ENCODE assay signal across 1 cellular context in the genomic region with DNA sequence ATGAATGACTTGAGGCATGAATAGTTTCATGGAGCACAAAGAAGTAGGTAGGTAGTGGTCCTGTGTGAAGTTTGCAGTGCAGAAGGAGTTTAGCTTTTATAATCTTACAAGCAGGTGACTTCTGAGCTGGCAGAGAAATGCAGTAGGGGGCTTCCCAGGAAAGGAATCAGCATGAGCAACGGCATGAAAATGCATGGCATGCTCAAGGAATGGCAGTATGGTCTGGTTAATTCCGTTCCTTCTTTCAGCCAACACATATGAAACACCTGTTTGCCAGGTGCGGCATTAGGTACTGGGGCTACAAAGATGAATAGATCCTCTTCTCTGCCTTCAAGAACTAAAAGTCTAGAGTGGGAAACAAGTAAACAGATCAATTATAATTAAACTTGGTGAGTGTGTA.
TF ChIP-seq lines count a peak whose summit lies in the region.

No MANE protein-coding gene starts in this region.

TF ChIP-seq in WTC11, 78 proteins besides CTCF, POLR2A, EP300 and RAD21 (continued from another document):
- TF ChIP-seq ZBTB43 (CRISPR knock-in tag; IDR thresholded peaks at IDR 0.05): no peak
- TF ChIP-seq OVOL2 (CRISPR knock-in tag; IDR thresholded peaks at IDR 0.05; ENCODE audit: borderline replicate concordance): no peak
- TF ChIP-seq JUN (CRISPR knock-in tag; IDR thresholded peaks at IDR 0.05): no peak
- TF ChIP-seq, protein P1, sequence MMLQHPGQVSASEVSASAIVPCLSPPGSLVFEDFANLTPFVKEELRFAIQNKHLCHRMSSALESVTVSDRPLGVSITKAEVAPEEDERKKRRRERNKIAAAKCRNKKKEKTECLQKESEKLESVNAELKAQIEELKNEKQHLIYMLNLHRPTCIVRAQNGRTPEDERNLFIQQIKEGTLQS (CRISPR knock-in tag; conservative IDR thresholded peaks at IDR 0.05): no peak
- TF ChIP-seq, protein P2, sequence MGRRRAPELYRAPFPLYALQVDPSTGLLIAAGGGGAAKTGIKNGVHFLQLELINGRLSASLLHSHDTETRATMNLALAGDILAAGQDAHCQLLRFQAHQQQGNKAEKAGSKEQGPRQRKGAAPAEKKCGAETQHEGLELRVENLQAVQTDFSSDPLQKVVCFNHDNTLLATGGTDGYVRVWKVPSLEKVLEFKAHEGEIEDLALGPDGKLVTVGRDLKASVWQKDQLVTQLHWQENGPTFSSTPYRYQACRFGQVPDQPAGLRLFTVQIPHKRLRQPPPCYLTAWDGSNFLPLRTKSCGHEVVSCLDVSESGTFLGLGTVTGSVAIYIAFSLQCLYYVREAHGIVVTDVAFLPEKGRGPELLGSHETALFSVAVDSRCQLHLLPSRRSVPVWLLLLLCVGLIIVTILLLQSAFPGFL (CRISPR knock-in tag; IDR thresholded peaks at IDR 0.05; ENCODE audit: borderline replicate concordance): no peak
- TF ChIP-seq ARID4B (CRISPR knock-in tag; IDR thresholded peaks at IDR 0.05; ENCODE audit: borderline replicate concordance): no peak
